ENCODE assay signal across 8 cellular contexts in the genomic region with DNA sequence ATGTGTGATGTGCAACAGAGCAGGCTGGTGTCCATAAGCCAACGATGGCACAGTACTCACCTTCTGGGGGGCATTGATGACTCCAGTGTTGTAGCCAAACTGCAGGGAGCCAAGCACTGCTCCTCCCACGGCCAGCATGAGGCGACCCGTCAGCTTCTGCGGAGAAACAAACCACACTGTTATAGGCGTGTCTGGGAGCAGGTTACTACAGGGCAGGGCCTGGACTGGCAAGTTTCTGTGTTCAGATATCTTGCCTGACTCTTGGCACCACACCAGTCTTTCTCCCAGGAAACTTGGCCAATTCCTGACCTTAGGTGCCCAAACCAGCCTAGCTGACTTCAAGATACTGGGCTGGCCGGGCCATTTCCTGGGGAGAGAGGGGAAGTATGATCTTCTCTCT. TPM values are rescaled to one million over a fixed set of nuclear protein-coding genes. Genes with fewer than 3 reads are reported as not detected.
A peak's percentile ranks its signal among the peaks of the same experiment; 100 is the strongest.
DNase-seq lines count a peak whose midpoint lies in the region; ATAC-seq and TF ChIP-seq lines count a peak whose summit lies in the region.

No MANE protein-coding gene starts in this region.

- peaks cover 70% of the 10 kb centered on the region for H3K36me3 Mint-ChIP-seq in endothelial cell (ENCODE audit: low read depth, unreplicated experiment)

- no peaks in the 10 kb centered on the region for H3K36me3 ChIP-seq in prostate gland

- H3K9me3 ChIP-seq in prostate gland, result no peaks in the 10 kb centered on the region

- H3K9me3 Mint-ChIP-seq in endothelial cell (ENCODE audit: unreplicated experiment), result no peaks in the 10 kb centered on the region

- ATAC-seq in SK-N-SH treated with all-trans-retinoic acid at 6 μM for 48 hours, result peak; percentile 54

- peaks cover 63% of the 10 kb centered on the region for H3K4me1 Mint-ChIP-seq in endothelial cell (ENCODE audit: unreplicated experiment)

- H3K27me3 ChIP-seq in prostate gland (replicated peaks; ENCODE audit: insufficient read depth), result no peaks in the 10 kb centered on the region

- intact Hi-C loops in prostate gland (cut with DNase I), result no loop called here

- TF ChIP-seq CTCF in endothelial cell (IDR thresholded peaks at IDR 0.05; ENCODE audit: unreplicated experiment), result no peak
- TF ChIP-seq CTCF in prostate gland (IDR thresholded peaks at IDR 0.05), result peak in 1 of 4 experiments; percentile 7

- peaks cover 16% of the 10 kb centered on the region for H3K27me3 Mint-ChIP-seq in endothelial cell (ENCODE audit: unreplicated experiment)

- TF ChIP-seq POLR2A in prostate gland (IDR thresholded peaks at IDR 0.05), result peak; percentile 23

- 55% methylated on average over 7 of the region's 7 CpGs for WGBS in prostate gland

- peaks cover 67% of the 10 kb centered on the region for H3K4me1 ChIP-seq in prostate gland (replicated peaks)

- peak overlapping the region in 1 of 2 donors; percentile 3 for H3K4me3 ChIP-seq in prostate gland

- H3K27ac Mint-ChIP-seq in endothelial cell (ENCODE audit: unreplicated experiment), result peak overlapping the region; percentile 48

- H3K27ac ChIP-seq in prostate gland, result peak overlapping the region; percentile 81 to 83

- H3K4me3 Mint-ChIP-seq in endothelial cell (ENCODE audit: unreplicated experiment), result peak overlapping the region; percentile 69

- DNase-seq in Daoy (ENCODE audit: low read depth), result peak; percentile 89
- DNase-seq in endothelial cell (ENCODE audit: low spot score), result no peak
- DNase-seq in prostate gland (ENCODE audit: low spot score), result peak; percentile 96
- DNase-seq in middle frontal gyrus (ENCODE audit: extremely low spot score, low spot score), result no peak
- no peak for DNase-seq in NCI-H526 treated with DMSO at 0.1 percent for 48 hours (lab: John Stamatoyannopoulos, UW)
- no peak for DNase-seq in NCI-H748 (lab: John Stamatoyannopoulos, UW; ENCODE audit: unreplicated experiment)
- DNase-seq in iPS-NIHi7 (ENCODE audit: extremely low spot score), result no peak

TF ChIP-seq in SK-N-SH treated with all-trans-retinoic acid at 6 μM for 48 hours, 23 proteins besides CTCF, POLR2A, EP300 and RAD21:
- no peak for TF ChIP-seq PPARA (CRISPR knock-in tag; IDR thresholded peaks at IDR 0.05; ENCODE audit: borderline replicate concordance)
- 0 out of 2 replicates have a peak, but pooled peaks have one; percentile 6 for TF ChIP-seq ISL1 (CRISPR knock-in tag; IDR thresholded peaks at IDR 0.05)

RNA-seq across cellular contexts. Expression of a gene that starts 15.5 kb away (rescaled TPM):
- total RNA-seq in Daoy (2014; rRNA removed; shearing (Covaris generic)), result 193 and 305 TPM in 2 replicates
- total RNA-seq in endothelial cell (ENCODE audit: unreplicated experiment) (511 TPM), prostate gland (100 to 1,000 TPM in 1 of 2 donors, 10 to 100 TPM in 1; 83.9 to 159 TPM)

Comparison
In these comparisons a context has a peak if more than half of its experiments do, and no peak if none do; other contexts are left out.
1. DNase-seq: peak in Daoy (single experiment) and prostate gland (single experiment); none in endothelial cell (single experiment), middle frontal gyrus (single experiment), NCI-H526 treated with DMSO at 0.1 percent for 48 hours (single experiment), NCI-H748 (single experiment) and iPS-NIHi7 (single experiment).